In the genomic region with DNA sequence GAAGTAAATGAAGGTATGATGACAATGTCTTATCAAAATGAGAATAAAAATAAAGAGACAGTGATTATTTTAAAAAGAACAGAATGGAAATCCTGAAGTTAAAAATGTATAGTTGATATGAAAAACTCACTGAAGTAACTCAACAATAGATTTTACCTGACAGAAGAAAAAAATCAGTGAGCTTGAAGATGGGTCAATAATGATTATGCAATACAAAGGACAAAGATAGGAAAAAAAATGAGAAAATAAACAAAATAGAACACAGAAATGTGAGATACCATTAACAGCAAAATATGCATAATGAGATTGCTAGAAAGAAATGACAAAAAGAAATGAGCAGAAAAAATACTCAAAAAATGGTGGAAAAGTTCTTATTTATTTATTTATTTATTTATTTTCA, we compare ENCODE assay signal across 24 cellular contexts. TPM values are rescaled to one million over a fixed set of nuclear protein-coding genes. Genes with fewer than 3 reads are reported as not detected.
A peak's percentile ranks its signal among the peaks of the same experiment; 100 is the strongest.
DNase-seq lines count a peak whose midpoint lies in the region; ATAC-seq, FAIRE-seq and TF ChIP-seq lines count a peak whose summit lies in the region.
"Had no signal": no experiment of that assay in that cellular context is flagged by ENCODE, and none has a peak within 500 bp of the region (broad histone marks: within the 10 kb centered on the region; RNA-seq: fewer than 3 reads in every experiment).

No MANE protein-coding gene starts in this region.

- no peak overlapping the region for H2BK20ac ChIP-seq in H1 (ENCODE audit: low read length)

- no peak overlapping the region for H3K27ac ChIP-seq in HepG2 (ENCODE audit: extremely low read length, insufficient read depth, low read length)
- no peak overlapping the region for H3K27ac ChIP-seq in right lobe of liver
- H3K27ac ChIP-seq in H1 (ENCODE audit: low read depth, low read length), result no peak overlapping the region
- H3K27ac ChIP-seq: 22Rv1; BLaER1 treated with 17β-estradiol and CSF1 and Interleukin-3, amounts not matched to agents 10 nM and 100 nM had no signal

- H3K14ac ChIP-seq in H1 (ENCODE audit: insufficient read length), result no peak overlapping the region

- no peak overlapping the region for H2BK5ac ChIP-seq in H1 (ENCODE audit: low read depth, low read length)

- peaks cover 11% of the 10 kb centered on the region for H3K4me1 Mint-ChIP-seq in type B pancreatic cell (ENCODE audit: unreplicated experiment)
- H3K4me1 Mint-ChIP-seq: CD14-positive monocyte; CD8-positive, alpha-beta memory T cell had no signal

- H3K36me3 Mint-ChIP-seq in type B pancreatic cell, result no peaks in the 10 kb centered on the region
- H3K36me3 Mint-ChIP-seq: CD14-positive monocyte; CD8-positive, alpha-beta memory T cell had no signal

- H3K23me2 ChIP-seq in H1 (ENCODE audit: low read depth, low read length), result no peaks in the 10 kb centered on the region

- CTCF ChIA-PET in HepG2 (lab: Yijun Ruan, JAX; ENCODE audit: low intra/inter-chr PET ratio, low total read pairs), result no interaction called here
- CTCF ChIA-PET in H1 (lab: Charles Lee; ENCODE audit: partially characterized antibody), result interaction anchor here (0.8 to 33.7 kb wide), 4 partner anchors 8 to 130 kb away, joined by 3 to 942 read pairs (median 4); no protein-coding TSS in a partner anchor

- FAIRE-seq in HepG2 (lab: Jason Lieb, UNC) (no peak), H1 (lab: Jason Lieb, UNC) (no peak)
- FAIRE-seq: A204.1, D721Med, GM12891, GM18507 had no signal

- H3K4ac ChIP-seq in H1 (replicated peaks; ENCODE audit: insufficient read length, low read depth, low read length), result no peak overlapping the region

- H3K4me3 ChIP-seq in HepG2 (replicated peaks in 1 of 3; ENCODE audit: insufficient read depth in 1 of 3, low read depth in 2 of 3, low read length in 3 of 3), result no peak overlapping the region
- no peak overlapping the region for H3K4me3 ChIP-seq in right lobe of liver
- no peak overlapping the region for H3K4me3 ChIP-seq in H1 (ENCODE audit: extremely low read depth in 1 of 4, insufficient read depth in 2 of 4, low read depth in 3 of 4, low read length in 4 of 4)
- H3K4me3 ChIP-seq: BLaER1 treated with 17β-estradiol and CSF1 and Interleukin-3, amounts not matched to agents 10 nM and 100 nM had no signal

- DNase-seq in HepG2 (ENCODE audit: low spot score) (no peak), right lobe of liver (no peak), H1 (ENCODE audit: low read depth in 1 of 2, low spot score in 2 of 2) (no peak), type B pancreatic cell (ENCODE audit: extremely low spot score, unreplicated experiment) (no peak), nucleus accumbens (lab: John Stamatoyannopoulos, UW) (no peak)
- DNase-seq: ACHN; AML-193; BE2C; CD4-positive, alpha-beta T cell; CD8-positive, alpha-beta memory T cell; DMS 273 treated with DMSO at 0.1 percent for 48 hours; DMS79; GF-D8; H9 had no signal

- no peak for TF ChIP-seq CTCF in HepG2 (CRISPR knock-in tag; IDR thresholded peaks at IDR 0.05)
- no peak for TF ChIP-seq CTCF in right lobe of liver (IDR thresholded peaks at IDR 0.05)
- no peak for TF ChIP-seq CTCF in H1 (IDR thresholded peaks at IDR 0.05; ENCODE audit: control extremely low read depth in 1 of 3, insufficient read depth in 1 of 3, low read depth in 1 of 3, low read length in 3 of 3)
- no peak for TF ChIP-seq CTCF in type B pancreatic cell (conservative IDR thresholded peaks at IDR 0.05)

- no peak overlapping the region for H3K4me3 Mint-ChIP-seq in type B pancreatic cell
- H3K4me3 Mint-ChIP-seq: CD14-positive monocyte; CD4-positive, alpha-beta T cell; CD8-positive, alpha-beta memory T cell; H9 had no signal

- no peak overlapping the region for H2AFZ ChIP-seq in HepG2 (ENCODE audit: low read length)
- no peak overlapping the region for H2AFZ ChIP-seq in H1 (ENCODE audit: low read length)

- TF ChIP-seq POLR2A in HepG2 (IDR thresholded peaks at IDR 0.05; ENCODE audit: insufficient read depth in 1 of 2, low read depth in 2 of 2, low read length in 2 of 2) (no peak), right lobe of liver (IDR thresholded peaks at IDR 0.05) (no peak), H1 (IDR thresholded peaks at IDR 0.05; ENCODE audit: control extremely low read depth in 1 of 2, low read depth in 2 of 2, low read length in 2 of 2) (no peak)

- H3K9me3 ChIP-seq in HepG2 (ENCODE audit: low read length), result no peaks in the 10 kb centered on the region
- H3K9me3 ChIP-seq in right lobe of liver, result peaks cover 0 to 4% (median 0%) of the 10 kb centered on the region in 4 donors
- no peaks in the 10 kb centered on the region for H3K9me3 ChIP-seq in H1 (ENCODE audit: insufficient read depth in 2 of 2, low read depth in 1 of 2, low read length in 1 of 2)
- H3K9me3 ChIP-seq: BE2C had no signal

- no peak overlapping the region for H2BK120ac ChIP-seq in H1 (replicated peaks; ENCODE audit: low read depth, low read length)

- H3K9me3 Mint-ChIP-seq in type B pancreatic cell, result peaks cover 4% of the 10 kb centered on the region

- no peak overlapping the region for H2BK15ac ChIP-seq in H1 (ENCODE audit: low read length)

- H4K91ac ChIP-seq in H1 (replicated peaks; ENCODE audit: insufficient read length, low read length), result no peak overlapping the region

- H3K27me3 Mint-ChIP-seq in type B pancreatic cell, result peaks cover 6% of the 10 kb centered on the region

- TF ChIP-seq EP300 in HepG2 (IDR thresholded peaks at IDR 0.05; ENCODE audit: low read depth in 2 of 2, low read length in 2 of 2), result no peak
- no peak for TF ChIP-seq EP300 in HepG2 (CRISPR knock-in tag; IDR thresholded peaks at IDR 0.05; ENCODE audit: borderline replicate concordance)
- no peak for TF ChIP-seq EP300 in H1 (IDR thresholded peaks at IDR 0.05; ENCODE audit: borderline replicate concordance in 1 of 2, low read depth in 2 of 2, low read length in 2 of 2)

- no TSS peak for BruUV-seq in HepG2 (replicated peaks; lab: Mats Ljungman, UMichigan)

- H3K56ac ChIP-seq in H1 (replicated peaks; ENCODE audit: insufficient read length, low read depth, low read length), result no peak overlapping the region

- H3K4me2 ChIP-seq in HepG2 (ENCODE audit: low read depth, low read length) (no peak overlapping the region), H1 (ENCODE audit: insufficient read depth in 1 of 2, low read depth in 2 of 2, low read length in 2 of 2) (no peak overlapping the region)
- H3K4me2 ChIP-seq: BLaER1 treated with 17β-estradiol and CSF1 and Interleukin-3, amounts not matched to agents 10 nM and 100 nM had no signal

- H3K9ac ChIP-seq in HepG2 (ENCODE audit: insufficient read depth, low read depth, low read length), result no peak overlapping the region
- no peak overlapping the region for H3K9ac ChIP-seq in H1 (replicated peaks in 1 of 4; ENCODE audit: extremely low read depth in 1 of 4, low read depth in 3 of 4, low read length in 3 of 4)
- H3K9ac ChIP-seq: BLaER1 treated with 17β-estradiol and CSF1 and Interleukin-3, amounts not matched to agents 10 nM and 100 nM had no signal

- no peak overlapping the region for H4K8ac ChIP-seq in H1 (ENCODE audit: extremely low read depth, insufficient read depth, low read length)

- peak overlapping the region; percentile 71 for H3K27ac Mint-ChIP-seq in type B pancreatic cell
- H3K27ac Mint-ChIP-seq: CD14-positive monocyte; CD4-positive, alpha-beta T cell; CD8-positive, alpha-beta memory T cell; H9 had no signal

- H3K4me1 ChIP-seq in HepG2 (ENCODE audit: insufficient read depth, low read length), result no peaks in the 10 kb centered on the region
- H3K4me1 ChIP-seq in right lobe of liver, result no peaks in the 10 kb centered on the region
- H3K4me1 ChIP-seq in H1 (replicated peaks in 1 of 4; ENCODE audit: control insufficient read depth in 3 of 4, insufficient read depth in 4 of 4, low read length in 3 of 4), result no peaks in the 10 kb centered on the region
- H3K4me1 ChIP-seq: BE2C had no signal

- no peak overlapping the region for H4K5ac ChIP-seq in H1 (ENCODE audit: insufficient read length, low read depth, low read length)

- intact Hi-C loops in HepG2 (cut with micrococcal nuclease; ENCODE audit: unreplicated experiment) (no loop called here), right lobe of liver (cut with DNase I) (loop anchor here in 1 of 2 donors (10.0 kb wide), 1 partner anchor 421 kb away; no protein-coding TSS in a partner anchor)

- in situ Hi-C loops in HepG2 (cut with HindIII; ENCODE audit: extremely low pct_ligation_motif_present, low pct_unique_long_range_greater_than_20kb), result no loop called here

- no peak overlapping the region for H2AK5ac ChIP-seq in H1 (ENCODE audit: low read depth, low read length)

- no peak overlapping the region for H3K18ac ChIP-seq in H1 (ENCODE audit: extremely low read depth, low read length)

- H3K27me3 ChIP-seq in HepG2 (ENCODE audit: control insufficient read depth in 1 of 2, insufficient read depth in 2 of 2, low read length in 2 of 2), result no peaks in the 10 kb centered on the region
- no peaks in the 10 kb centered on the region for H3K27me3 ChIP-seq in right lobe of liver
- no peaks in the 10 kb centered on the region for H3K27me3 ChIP-seq in H1 (replicated peaks in 1 of 4; ENCODE audit: control insufficient read depth in 3 of 4, extremely low read depth in 1 of 4, insufficient read depth in 3 of 4, low read length in 3 of 4)
- H3K27me3 ChIP-seq: BE2C had no signal

- H2BK12ac ChIP-seq in H1 (ENCODE audit: low read depth, low read length), result no peak overlapping the region

- no peaks in the 10 kb centered on the region for H4K20me1 ChIP-seq in HepG2 (ENCODE audit: insufficient read depth, low read length)
- H4K20me1 ChIP-seq in H1 (replicated peaks in 1 of 2; ENCODE audit: control insufficient read depth in 1 of 2, insufficient read depth in 2 of 2, low read length in 2 of 2), result no peaks in the 10 kb centered on the region
- H4K20me1 ChIP-seq: BLaER1 treated with 17β-estradiol and CSF1 and Interleukin-3, amounts not matched to agents 10 nM and 100 nM had no signal

- TF ChIP-seq RAD21 in HepG2 (CRISPR knock-in tag; IDR thresholded peaks at IDR 0.05) (no peak), H1 (IDR thresholded peaks at IDR 0.05 in 1 of 2, conservative IDR thresholded peaks at IDR 0.05 in 1 of 2; ENCODE audit: low read depth in 2 of 2, low read length in 2 of 2) (no peak)

- H3K23ac ChIP-seq in H1 (ENCODE audit: insufficient read length), result no peak overlapping the region

- no peaks in the 10 kb centered on the region for H3K79me2 ChIP-seq in HepG2 (ENCODE audit: insufficient read depth, low read length)
- no peaks in the 10 kb centered on the region for H3K79me2 ChIP-seq in H1 (ENCODE audit: control insufficient read depth in 1 of 2, insufficient read depth in 2 of 2, low read length in 2 of 2)

- POLR2A ChIA-PET in HepG2 (lab: Yijun Ruan, JAX), result no interaction called here
- POLR2A ChIA-PET in H1 (lab: Charles Lee; ENCODE audit: partially characterized antibody), result no interaction called here

- H3K36me3 ChIP-seq in HepG2 (replicated peaks in 1 of 2; ENCODE audit: control insufficient read depth in 1 of 2, insufficient read depth in 2 of 2, low read length in 2 of 2) (no peaks in the 10 kb centered on the region), right lobe of liver (no peaks in the 10 kb centered on the region), H1 (ENCODE audit: control insufficient read depth in 2 of 4, insufficient read depth in 4 of 4, low read length in 3 of 4) (no peaks in the 10 kb centered on the region)
- H3K36me3 ChIP-seq: BE2C; BLaER1 treated with 17β-estradiol and CSF1 and Interleukin-3, amounts not matched to agents 10 nM and 100 nM had no signal

- H3K79me1 ChIP-seq in H1 (ENCODE audit: low read depth, low read length), result no peaks in the 10 kb centered on the region

- ATAC-seq in HepG2 (no peak), right lobe of liver (no peak), HG03135 (IDR thresholded peaks at IDR 0.05; ENCODE audit: unreplicated experiment) (no peak)
- ATAC-seq: HCT116 had no signal

RNA-seq across cellular contexts. Expression of gene APLNR, which starts 19.1 kb away (rescaled TPM):
- total RNA-seq in HepG2 (2016; rRNA removed; fragmentation: Illumina TruSeq; extraction: Trizol) (not detected in 2 replicates), right lobe of liver (1 to 10 TPM; 1.1 to 3.6 (median 2.1) TPM), type B pancreatic cell (ENCODE audit: low replicate concordance) (0.36 and 2.0 TPM in 2 replicates)
- total RNA-seq in HepG2 (2016; cell fraction: cytosol; rRNA removed; fragmentation: Illumina TruSeq; extraction: Trizol; ENCODE audit: low read depth), result not detected in 2 replicates
- not detected in 2 replicates for total RNA-seq in HepG2 (2016; cell fraction: insoluble cytoplasmic fraction; rRNA removed; fragmentation: Illumina TruSeq; extraction: Trizol)
- not detected in 2 replicates for total RNA-seq in HepG2 (2016; cell fraction: membrane; rRNA removed; fragmentation: Illumina TruSeq; extraction: Trizol)
- not detected in 2 replicates for total RNA-seq in HepG2 (2016; cell fraction: nucleus; rRNA removed; fragmentation: Illumina TruSeq; extraction: Trizol)
- polyA plus RNA-seq in HepG2 (2011; rRNA removed) (not detected in 2 replicates), H1 (2011; rRNA removed) (0.66 and 0.80 TPM in 2 replicates)
- not detected in 2 replicates for polyA plus RNA-seq in HepG2 (2011; cell fraction: cytosol; rRNA removed)
- not detected in 2 replicates for polyA plus RNA-seq in HepG2 (2011; cell fraction: nucleus; rRNA removed)
- not detected in 2 replicates for polyA plus RNA-seq in HepG2 (2012)
- not detected in 2 replicates for polyA plus RNA-seq in HepG2 (2016; cell fraction: cytosol; fragmentation: Illumina TruSeq; extraction: Trizol; ENCODE audit: low read depth)
- not detected in 2 replicates for polyA plus RNA-seq in HepG2 (2016; cell fraction: insoluble cytoplasmic fraction; fragmentation: Illumina TruSeq; extraction: Trizol; ENCODE audit: low read depth)
- not detected in 2 replicates for polyA plus RNA-seq in HepG2 (2016; cell fraction: membrane; fragmentation: Illumina TruSeq; extraction: Trizol; ENCODE audit: low read depth)
- not detected in 2 replicates for polyA plus RNA-seq in HepG2 (2016; cell fraction: nucleus; fragmentation: Illumina TruSeq; extraction: Trizol; ENCODE audit: insufficient read depth, low read depth)
- polyA minus RNA-seq in HepG2 (2011; rRNA and poly(A)+ RNA removed; ENCODE audit: low replicate concordance), result 0.05 TPM in 1 of 2 replicates, not detected in the other
- polyA minus RNA-seq in HepG2 (2011; cell fraction: cytosol; rRNA and poly(A)+ RNA removed), result not detected in 2 replicates
- not detected in 2 replicates for polyA minus RNA-seq in HepG2 (2011; cell fraction: nucleus; rRNA and poly(A)+ RNA removed)
- total RNA-seq in H1 (2021; fragmentation: NEBNext Ultra II Directional; extraction: Animal tissue kit (Norgen Biotek cat#: 25700)), result 0.13 TPM in 1 of 2 replicates, not detected in the other
- 0.25 TPM for polyA plus RNA-seq in H1 (2011; cell fraction: cytosol; rRNA removed)
- 0.29 TPM for polyA plus RNA-seq in H1 (2011; cell fraction: nucleus; rRNA removed)
- 0.50 to 2.0 TPM (median 1.0 TPM) in 4 replicates for polyA plus RNA-seq in H1 (2012, experiment 1 of 2)
- polyA plus RNA-seq in H1 (2012, experiment 2 of 2), result 2.3 TPM
- polyA plus RNA-seq in H1 (2013, experiment 1 of 2), result 0.26 TPM
- polyA plus RNA-seq in H1 (2013, experiment 2 of 2), result 0.29 TPM
- 0.50 and 1.1 TPM in 2 replicates for polyA minus RNA-seq in H1 (2011; rRNA and poly(A)+ RNA removed)
- polyA minus RNA-seq in H1 (2011; cell fraction: cytosol; rRNA and poly(A)+ RNA removed), result 0.37 TPM
- not detected for polyA minus RNA-seq in H1 (2011; cell fraction: nucleus; rRNA and poly(A)+ RNA removed)
- total RNA-seq: CD4-positive, alpha-beta T cell; CD8-positive, alpha-beta memory T cell; G401 had no signal
- polyA plus RNA-seq: CD14-positive monocyte; CD8-positive, alpha-beta memory T cell had no signal

Comparison
In these comparisons a context has a peak if more than half of its experiments do, and no peak if none do; other contexts are left out.
1. Of the 41 proteins assayed by ChIP-seq in both HepG2 and H1: peak only in HepG2: none; only in H1: none; in both: CEBPB; in neither: 40.